24 cellular contexts compared by ENCODE assay signal in genomic region chr7:77270081-77270480, GRCh38.
DNase-seq lines count a peak whose midpoint lies in the region; ATAC-seq and TF ChIP-seq lines count a peak whose summit lies in the region.
"Had no signal": no experiment of that assay in that cellular context is flagged by ENCODE, and none has a peak within 500 bp of the region (broad histone marks: within the 10 kb centered on the region; RNA-seq: fewer than 3 reads in every experiment).

No MANE protein-coding gene starts in this region.

- H3K4me3 ChIP-seq in lower lobe of right lung, result no peak overlapping the region
- H3K4me3 ChIP-seq: hepatocyte, pancreas, suprapubic skin had no signal

- peak in 1 of 2 donors; percentile 5 for ATAC-seq in lower lobe of right lung
- no peak for ATAC-seq in stimulated activated memory B cell treated with anti-CD40 and anti-IgM and Interleukin-4, amounts not matched to agents 10 μg/mL and 1 μg/mL and 100 μg/mL, for 72 hours
- no peak for ATAC-seq in GM18868 (IDR thresholded peaks at IDR 0.05; ENCODE audit: unreplicated experiment)
- ATAC-seq: activated CD4-positive, alpha-beta T cell treated with anti-CD3 and anti-CD28 coated beads for 36 hours; activated T-cell treated with anti-CD3 and anti-CD28 coated beads, Interleukin-2, amount 50 U/mL, for 4 hours; naive thymus-derived CD8-positive, alpha-beta T cell had no signal

- H3K27ac Mint-ChIP-seq in IgD-negative memory B cell (peak overlapping the region; percentile 5 to 78 (median 58)), chondrocyte (ENCODE audit: unreplicated experiment) (peak overlapping the region; percentile 90)
- peak overlapping the region; percentile 25 for H3K27ac Mint-ChIP-seq in stimulated activated memory B cell treated with anti-CD40 and anti-IgM and Interleukin-4, amounts not matched to agents 10 μg/mL and 1 μg/mL and 100 μg/mL, for 72 hours
- H3K27ac Mint-ChIP-seq: activated CD4-positive, alpha-beta T cell treated with anti-CD3 and anti-CD28 coated beads for 36 hours; CD4-positive, alpha-beta T cell had no signal

- H3K27ac ChIP-seq in lower lobe of right lung, result peak overlapping the region; percentile 29
- H3K27ac ChIP-seq: hepatocyte, pancreas, suprapubic skin had no signal

- no peak for DNase-seq in chondrocyte (ENCODE audit: low spot score)
- no peak for DNase-seq in lower lobe of right lung
- DNase-seq in NCI-H187 treated with DMSO at 0.1 percent for 48 hours (lab: John Stamatoyannopoulos, UW), result no peak
- no peak for DNase-seq in NK-92 treated with Interleukin-12 subunit alpha and Interleukin-12 subunit beta, amount 100 ng/mL, for 24 hours (lab: John Stamatoyannopoulos, UW)
- DNase-seq in NCI-H446 (lab: John Stamatoyannopoulos, UW), result no peak
- DNase-seq: activated CD4-positive, alpha-beta T cell treated with anti-CD3 and anti-CD28 coated beads for 36 hours; activated naive CD4-positive, alpha-beta T cell; activated T-cell treated with anti-CD3 and anti-CD28 coated beads, Interleukin-2, amount 50 U/mL, for 4 hours; CD4-positive, alpha-beta T cell; dermis blood vessel endothelial cell; DMS 273 treated with DMSO at 0.1 percent for 48 hours; H7; immature natural killer cell; naive thymus-derived CD8-positive, alpha-beta T cell; NCI-H1694; NCI-H2171 treated with DMSO at 0.1 percent for 48 hours; NCI-H526 treated with DMSO at 0.1 percent for 48 hours; pancreas; SHP77 treated with DMSO at 0.1 percent for 48 hours had no signal

- no peak for TF ChIP-seq CTCF in chondrocyte (IDR thresholded peaks at IDR 0.05)
- no peak for TF ChIP-seq CTCF in lower lobe of right lung (IDR thresholded peaks at IDR 0.05)

- H3K4me1 Mint-ChIP-seq in IgD-negative memory B cell (peaks cover 23 to 35% (median 27%) of the 10 kb centered on the region in 3 donors), chondrocyte (ENCODE audit: low read depth) (peaks cover 26% of the 10 kb centered on the region)
- H3K4me1 Mint-ChIP-seq in stimulated activated memory B cell treated with anti-CD40 and anti-IgM and Interleukin-4, amounts not matched to agents 10 μg/mL and 1 μg/mL and 100 μg/mL, for 72 hours, result peaks cover 46% of the 10 kb centered on the region

- peak overlapping the region in 2 of 4 donors; percentile 66 to 89 for H3K4me3 Mint-ChIP-seq in IgD-negative memory B cell
- no peak overlapping the region for H3K4me3 Mint-ChIP-seq in chondrocyte (ENCODE audit: unreplicated experiment)
- H3K4me3 Mint-ChIP-seq in stimulated activated memory B cell treated with anti-CD40 and anti-IgM and Interleukin-4, amounts not matched to agents 10 μg/mL and 1 μg/mL and 100 μg/mL, for 72 hours, result no peak overlapping the region
- H3K4me3 Mint-ChIP-seq: activated CD4-positive, alpha-beta T cell treated with anti-CD3 and anti-CD28 coated beads for 36 hours; activated T-cell treated with anti-CD3 and anti-CD28 coated beads, Interleukin-2, amount 50 U/mL, for 4 hours; CD4-positive, alpha-beta T cell; immature natural killer cell had no signal

- H3K36me3 Mint-ChIP-seq in IgD-negative memory B cell (no peaks in the 10 kb centered on the region), chondrocyte (ENCODE audit: low read depth) (peaks cover 2% of the 10 kb centered on the region)
- peaks cover 5% of the 10 kb centered on the region for H3K36me3 Mint-ChIP-seq in stimulated activated memory B cell treated with anti-CD40 and anti-IgM and Interleukin-4, amounts not matched to agents 10 μg/mL and 1 μg/mL and 100 μg/mL, for 72 hours

- intact Hi-C loops in lower lobe of right lung (cut with DNase I), result no loop called here

- H3K4me1 ChIP-seq in lower lobe of right lung, result peaks cover 15% of the 10 kb centered on the region
- H3K4me1 ChIP-seq: pancreas, suprapubic skin had no signal

- no peaks in the 10 kb centered on the region for H3K36me3 ChIP-seq in lower lobe of right lung
- H3K36me3 ChIP-seq: pancreas, suprapubic skin had no signal

- H3K9me3 Mint-ChIP-seq in IgD-negative memory B cell, result no peaks in the 10 kb centered on the region
- peaks cover 11% of the 10 kb centered on the region for H3K9me3 Mint-ChIP-seq in chondrocyte (ENCODE audit: low read depth)
- H3K9me3 Mint-ChIP-seq in stimulated activated memory B cell treated with anti-CD40 and anti-IgM and Interleukin-4, amounts not matched to agents 10 μg/mL and 1 μg/mL and 100 μg/mL, for 72 hours, result no peaks in the 10 kb centered on the region
- H3K9me3 Mint-ChIP-seq: activated T-cell treated with anti-CD3 and anti-CD28 coated beads, Interleukin-2, amount 50 U/mL, for 4 hours; CD4-positive, alpha-beta T cell; immature natural killer cell; naive thymus-derived CD8-positive, alpha-beta T cell had no signal

- H3K27me3 ChIP-seq in lower lobe of right lung (ENCODE audit: low read depth), result no peaks in the 10 kb centered on the region
- H3K27me3 ChIP-seq: hepatocyte, pancreas, suprapubic skin had no signal

- H3K27me3 Mint-ChIP-seq in IgD-negative memory B cell (no peaks in the 10 kb centered on the region), chondrocyte (ENCODE audit: low read depth) (no peaks in the 10 kb centered on the region)
- H3K27me3 Mint-ChIP-seq in stimulated activated memory B cell treated with anti-CD40 and anti-IgM and Interleukin-4, amounts not matched to agents 10 μg/mL and 1 μg/mL and 100 μg/mL, for 72 hours, result no peaks in the 10 kb centered on the region
- H3K27me3 Mint-ChIP-seq: activated CD4-positive, alpha-beta T cell treated with anti-CD3 and anti-CD28 coated beads for 36 hours; CD4-positive, alpha-beta T cell; naive thymus-derived CD8-positive, alpha-beta T cell had no signal

- no peaks in the 10 kb centered on the region for H3K9me3 ChIP-seq in lower lobe of right lung
- H3K9me3 ChIP-seq: pancreas, suprapubic skin had no signal

Comparison
In these comparisons a context has a peak if more than half of its experiments do, and no peak if none do; other contexts are left out.
1. H3K27ac Mint-ChIP-seq: peak in every context shown above with its lines; median percentile 90 in chondrocyte; 58 in IgD-negative memory B cell; 25 in stimulated activated memory B cell treated with anti-CD40 and anti-IgM and Interleukin-4, amounts not matched to agents 10 μg/mL and 1 μg/mL and 100 μg/mL, for 72 hours.